In the genomic region with DNA sequence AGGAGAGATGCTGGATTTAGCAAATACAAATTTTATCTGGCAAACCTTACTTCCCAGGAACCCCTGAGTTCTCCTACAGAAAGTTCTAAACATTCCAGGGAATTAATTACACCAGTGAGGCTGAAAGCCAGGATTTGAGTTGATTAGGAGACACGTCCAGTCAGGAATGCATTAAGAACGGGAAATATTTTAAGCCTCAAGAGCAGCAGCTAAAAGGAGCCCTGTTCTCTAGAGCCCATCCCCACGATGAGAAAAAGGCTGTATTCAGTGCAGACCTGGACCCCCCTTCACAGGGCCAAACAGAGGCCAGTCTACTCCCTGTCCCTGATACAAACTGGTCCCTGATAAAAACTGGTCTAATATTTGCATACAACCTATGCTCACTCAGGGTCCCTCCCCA, we compare ENCODE assay signal across 19 cellular contexts. TPM values are rescaled to one million over a fixed set of nuclear protein-coding genes. Genes with fewer than 3 reads are reported as not detected.
"Had no signal": no experiment of that assay in that cellular context is flagged by ENCODE, and none has a peak within 500 bp of the region (broad histone marks: within the 10 kb centered on the region; RNA-seq: fewer than 3 reads in every experiment).

No MANE protein-coding gene starts in this region.

- H3K9me3 ChIP-seq: colonic mucosa, heart right ventricle, prostate gland, right lobe of liver, suprapubic skin, thyroid gland had no signal

- H3K27ac Mint-ChIP-seq: natural killer cell; stimulated activated effector memory CD8-positive, alpha-beta T cell treated with anti-CD3 and anti-CD28 coated beads, Interleukin-12 subunit alpha, Interleukin-12 subunit beta, amount 100 ng/mL, for 72 hours; type B pancreatic cell had no signal

- DNase-seq: colonic mucosa; dermis blood vessel endothelial cell; effector CD8-positive, alpha-beta T cell; heart right ventricle; hypothalamus; left cardiac atrium; natural killer cell; right lobe of liver; stimulated activated CD4-positive, alpha-beta T cell treated with anti-CD3 and anti-CD28 coated beads, Interleukin-4, amount 100 ng/mL, for 1 hour; stimulated activated CD8-positive, alpha-beta memory T cell treated with anti-CD3 and anti-CD28 coated beads, Interleukin-4, amount 100 ng/mL, for 48 hours; stimulated activated naive CD8-positive, alpha-beta T cell treated with anti-CD3 and anti-CD28 coated beads, Interleukin-15, Interleukin-2, amounts not matched to agents 100 U/mL and 50 U/mL, for 24 hours; thyroid gland had no signal

- H3K27me3 ChIP-seq: colonic mucosa, heart right ventricle, right lobe of liver, thyroid gland had no signal

- ATAC-seq: left cardiac atrium; natural killer cell; right lobe of liver; stimulated activated effector memory CD8-positive, alpha-beta T cell treated with anti-CD3 and anti-CD28 coated beads, Interleukin-12 subunit alpha, Interleukin-12 subunit beta, amount 100 ng/mL, for 72 hours; stimulated activated naive CD8-positive, alpha-beta T cell treated with anti-CD3 and anti-CD28 coated beads, Interleukin-15, Interleukin-2, amounts not matched to agents 100 U/mL and 50 U/mL, for 24 hours had no signal

- H3K36me3 ChIP-seq: colonic mucosa, heart right ventricle, prostate gland, right lobe of liver, suprapubic skin, thyroid gland had no signal

- H2AFZ ChIP-seq: parathyroid adenoma had no signal

- H3K36me3 Mint-ChIP-seq: natural killer cell; stimulated activated effector memory CD8-positive, alpha-beta T cell treated with anti-CD3 and anti-CD28 coated beads, Interleukin-12 subunit alpha, Interleukin-12 subunit beta, amount 100 ng/mL, for 72 hours had no signal

- H3K79me2 ChIP-seq: parathyroid adenoma had no signal

- H3K27ac ChIP-seq: colonic mucosa, parathyroid adenoma, prostate gland, right lobe of liver, suprapubic skin, thyroid gland had no signal

- H3K4me3 Mint-ChIP-seq: natural killer cell; neural crest cell; stimulated activated effector memory CD8-positive, alpha-beta T cell treated with anti-CD3 and anti-CD28 coated beads, Interleukin-12 subunit alpha, Interleukin-12 subunit beta, amount 100 ng/mL, for 72 hours; type B pancreatic cell had no signal

- H3K9ac ChIP-seq: parathyroid adenoma had no signal

- H3K4me1 Mint-ChIP-seq: natural killer cell; stimulated activated effector memory CD8-positive, alpha-beta T cell treated with anti-CD3 and anti-CD28 coated beads, Interleukin-12 subunit alpha, Interleukin-12 subunit beta, amount 100 ng/mL, for 72 hours had no signal

- H3K4me3 ChIP-seq: colonic mucosa, heart right ventricle, prostate gland, right lobe of liver, suprapubic skin, thyroid gland had no signal

- H3K9me3 Mint-ChIP-seq: natural killer cell; neural crest cell; stimulated activated effector memory CD8-positive, alpha-beta T cell treated with anti-CD3 and anti-CD28 coated beads, Interleukin-12 subunit alpha, Interleukin-12 subunit beta, amount 100 ng/mL, for 72 hours; type B pancreatic cell had no signal

- H3K4me1 ChIP-seq: colonic mucosa, parathyroid adenoma, prostate gland, suprapubic skin, thyroid gland had no signal

RNA-seq across cellular contexts. Expression of a gene that starts 55.0 kb away (rescaled TPM):
- total RNA-seq: myocyte, natural killer cell had no signal
